Comparison of ENCODE assay signal across 8 cellular contexts in the genomic region with DNA sequence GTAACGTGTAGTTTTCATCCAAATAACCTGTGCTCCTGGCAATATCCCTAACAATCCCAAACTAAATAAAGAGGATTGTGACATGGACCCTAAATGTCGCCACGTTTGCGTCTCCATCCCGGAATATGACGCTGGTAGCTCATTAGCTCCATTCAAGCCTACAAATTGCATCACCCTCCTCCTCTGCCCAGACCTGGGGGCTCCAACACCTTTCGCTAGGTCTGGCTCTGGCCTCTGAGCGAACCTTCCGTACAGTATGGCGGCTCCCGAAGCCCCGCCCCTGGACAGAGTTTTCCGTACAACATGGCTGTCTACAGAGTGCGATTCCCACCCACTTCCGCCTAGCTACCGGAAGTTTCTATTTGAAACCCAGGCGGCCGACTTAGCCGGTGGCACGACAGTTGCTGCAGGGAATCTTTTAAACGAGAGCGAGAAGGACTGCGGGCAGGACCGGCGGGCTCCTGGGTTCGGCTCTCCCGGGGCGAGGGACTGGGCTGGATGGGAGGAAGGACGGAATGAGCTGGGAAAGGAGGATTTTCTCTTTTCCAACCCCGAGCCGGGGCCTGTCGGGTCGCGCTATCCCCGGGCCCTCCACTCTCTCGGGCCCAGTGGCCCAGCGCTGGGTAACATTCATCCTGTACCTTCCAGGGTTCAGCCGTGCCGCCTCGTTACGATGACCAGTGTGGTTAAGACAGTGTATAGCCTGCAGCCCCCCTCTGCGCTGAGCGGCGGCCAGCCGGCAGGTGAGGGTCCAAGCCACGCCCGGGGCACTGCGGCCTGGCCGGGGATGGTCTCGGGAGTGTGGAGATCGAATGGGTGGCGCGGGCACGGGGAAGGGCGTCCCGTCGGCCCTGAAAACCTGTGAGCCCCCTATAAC. TPM values are rescaled to one million over a fixed set of nuclear protein-coding genes. Genes with fewer than 3 reads are reported as not detected.
DNase-seq lines count a peak whose midpoint lies in the region; ATAC-seq, FAIRE-seq and TF ChIP-seq lines count a peak whose summit lies in the region.

A gene with protein sequence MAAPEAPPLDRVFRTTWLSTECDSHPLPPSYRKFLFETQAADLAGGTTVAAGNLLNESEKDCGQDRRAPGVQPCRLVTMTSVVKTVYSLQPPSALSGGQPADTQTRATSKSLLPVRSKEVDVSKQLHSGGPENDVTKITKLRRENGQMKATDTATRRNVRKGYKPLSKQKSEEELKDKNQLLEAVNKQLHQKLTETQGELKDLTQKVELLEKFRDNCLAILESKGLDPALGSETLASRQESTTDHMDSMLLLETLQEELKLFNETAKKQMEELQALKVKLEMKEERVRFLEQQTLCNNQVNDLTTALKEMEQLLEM (plus strand): TSS at position 142 of the 877 bp plus-strand sequence. CDS start 115 bp downstream, at position 257.

- H3K27ac ChIP-seq in heart right ventricle: peak within 1 kb of the TSS in 8 of 10 donors; percentile 30 to 82 (median 48)

- H3K4me3 Mint-ChIP-seq in T-cell (peak within 1 kb of the TSS; percentile 94 to 99 (median 96)), type B pancreatic cell (peak within 1 kb of the TSS; percentile 100)

- no peaks in the 10 kb centered on the region for H3K9me3 Mint-ChIP-seq in T-cell
- no peaks in the 10 kb centered on the region for H3K9me3 Mint-ChIP-seq in type B pancreatic cell

- H3K4me1 Mint-ChIP-seq in T-cell (peaks cover 15 to 24% (median 21%) of the 10 kb centered on the region in 3 donors), type B pancreatic cell (ENCODE audit: unreplicated experiment) (peaks cover 20% of the 10 kb centered on the region)

- POLR2A ChIA-PET in T-cell (lab: Charles Lee): interaction anchor here in 1 of 2 donors (0.6 to 1.0 kb wide), 3 partner anchors 12 to 511 kb away, joined by 3 to 8 read pairs (median 3); a partner anchor contains a TSS

- H3K27me3 Mint-ChIP-seq in T-cell: no peaks in the 10 kb centered on the region
- peaks cover 4% of the 10 kb centered on the region for H3K27me3 Mint-ChIP-seq in type B pancreatic cell

- peaks cover 11% of the 10 kb centered on the region for H3K36me3 Mint-ChIP-seq in T-cell
- peaks cover 16% of the 10 kb centered on the region for H3K36me3 Mint-ChIP-seq in type B pancreatic cell

- CTCF ChIA-PET in T-cell (lab: Charles Lee): interaction anchor here (1.0 to 1.5 kb wide), 5 partner anchors 11 to 73 kb away, joined by 3 to 7 read pairs (median 4); a partner anchor contains a TSS

- peaks cover 45% of the 10 kb centered on the region for H3K4me1 ChIP-seq in adipocyte (ENCODE audit: control insufficient read depth, insufficient read depth, low read length)
- peaks cover 0 to 37% (median 21%) of the 10 kb centered on the region in 9 donors for H3K4me1 ChIP-seq in heart right ventricle

- TF ChIP-seq POLR2A in GM12892 (IDR thresholded peaks at IDR 0.05; ENCODE audit: low read depth, low read length): peak; percentile 75

- peak; percentile 94 for ATAC-seq in HG02852 (IDR thresholded peaks at IDR 0.05; ENCODE audit: unreplicated experiment)
- ATAC-seq in T-cell (replicated peaks in 1 of 4): peak; percentile 99
- ATAC-seq in heart right ventricle: peak; percentile 96 to 99 (median 98)

- peak within 1 kb of the TSS; percentile 95 for H3K4me3 ChIP-seq in adipocyte (ENCODE audit: low read length)
- peak within 1 kb of the TSS; percentile 59 to 96 (median 85) for H3K4me3 ChIP-seq in heart right ventricle

- peak within 1 kb of the TSS; percentile 79 to 86 for H3K27ac Mint-ChIP-seq in T-cell
- H3K27ac Mint-ChIP-seq in type B pancreatic cell: peak within 1 kb of the TSS; percentile 89

- H3K9me3 ChIP-seq in adipocyte (ENCODE audit: control insufficient read depth, low read length) (no peaks in the 10 kb centered on the region), heart right ventricle (no peaks in the 10 kb centered on the region)

- TF ChIP-seq CTCF in heart right ventricle (IDR thresholded peaks at IDR 0.05) (no peak), type B pancreatic cell (conservative IDR thresholded peaks at IDR 0.05) (no peak)

- H3K36me3 ChIP-seq in adipocyte (ENCODE audit: control insufficient read depth, insufficient read depth, low read length, severe bottlenecking) (peaks cover 13% of the 10 kb centered on the region), heart right ventricle (peaks cover 0 to 20% (median 0%) of the 10 kb centered on the region in 9 donors)

- 3 to 4% methylated on average over 57 of the region's 57 CpGs for WGBS in heart right ventricle, 2 donors

- DNase-seq in GM12892 (ENCODE audit: insufficient read length) (peak; percentile 87), NCI-H146 (lab: John Stamatoyannopoulos, UW) (peak; percentile 93), T-cell (peak; percentile 84 to 94 (median 90)), adipocyte (ENCODE audit: low read depth) (peak; percentile 98), heart right ventricle (peak; percentile 88 to 94), posterior cingulate gyrus (peak; percentile 80 to 98 (median 88)), type B pancreatic cell (ENCODE audit: extremely low spot score, unreplicated experiment) (peak; percentile 87)

- H3K9ac ChIP-seq in adipocyte (ENCODE audit: low read length): peak within 1 kb of the TSS; percentile 95

- H3K27me3 ChIP-seq in adipocyte (replicated peaks; ENCODE audit: control insufficient read depth, insufficient read depth, low read length): no peaks in the 10 kb centered on the region
- no peaks in the 10 kb centered on the region for H3K27me3 ChIP-seq in heart right ventricle

- peak; percentile 95 for FAIRE-seq in GM12892 (lab: Jason Lieb, UNC)

- intact Hi-C loops in heart right ventricle (cut with DNase I): loop anchor here in 2 of 10 donors (1.0 to 2.0 kb wide), 2 partner anchors 22 kb away; a partner anchor contains a TSS
- intact Hi-C loops in posterior cingulate gyrus (cut with DNase I): no loop called here

RNA-seq across cellular contexts. Expression of the gene that starts here (rescaled TPM):
- 21.7 TPM for polyA plus RNA-seq in GM12892 (2012; ENCODE audit: missing spikeins)
- total RNA-seq in T-cell: 1 to 10 TPM; 3.8 to 8.0 (median 6.2) TPM
- 10 to 100 TPM in 3 of 10 donors, 1 to 10 TPM in 7; 5.3 to 16.0 (median 8.3) TPM for total RNA-seq in heart right ventricle
- 10 to 100 TPM in 1 of 2 donors, 1 to 10 TPM in 1; 8.2 to 13.1 TPM for polyA plus RNA-seq in heart right ventricle
- 24.1 and 52.2 TPM in 2 replicates for total RNA-seq in type B pancreatic cell (ENCODE audit: low replicate concordance)

Comparison
In these comparisons a context has a peak if more than half of its experiments do, and no peak if none do; other contexts are left out.
1. Peak in every context shown above with its lines: DNase-seq, ATAC-seq, H3K4me3 ChIP-seq and H3K27ac ChIP-seq.